17 cellular contexts compared by ENCODE assay signal in genomic region chr2:154484338-154485099, GRCh38.
DNase-seq lines count a peak whose midpoint lies in the region; ATAC-seq and FAIRE-seq lines count a peak whose summit lies in the region.
"Had no signal": no experiment of that assay in that cellular context is flagged by ENCODE, and none has a peak within 500 bp of the region (broad histone marks: within the 10 kb centered on the region; RNA-seq: fewer than 3 reads in every experiment).

No MANE protein-coding gene starts in this region.

- peak; percentile 90 for FAIRE-seq in islet of Langerhans (lab: Jason Lieb, UNC)
- FAIRE-seq: D721Med had no signal

- H3K4me3 Mint-ChIP-seq in natural killer cell treated with Interleukin-12 subunit alpha and Interleukin-12 subunit beta and Interleukin-15 and Interleukin-18, amount 100 ng/mL, for 72 hours, result no peak overlapping the region
- H3K4me3 Mint-ChIP-seq: activated CD8-positive, alpha-beta T cell treated with anti-CD3 and anti-CD28 coated beads for 36 hours; type B pancreatic cell had no signal

- H3K27ac Mint-ChIP-seq in natural killer cell treated with Interleukin-12 subunit alpha and Interleukin-12 subunit beta and Interleukin-15 and Interleukin-18, amount 100 ng/mL, for 72 hours, result no peak overlapping the region
- H3K27ac Mint-ChIP-seq: activated CD8-positive, alpha-beta T cell treated with anti-CD3 and anti-CD28 coated beads for 36 hours; type B pancreatic cell had no signal

- H3K36me3 Mint-ChIP-seq in natural killer cell treated with Interleukin-12 subunit alpha and Interleukin-12 subunit beta and Interleukin-15 and Interleukin-18, amount 100 ng/mL, for 72 hours, result no peaks in the 10 kb centered on the region
- H3K36me3 Mint-ChIP-seq: type B pancreatic cell had no signal

- peaks cover 3% of the 10 kb centered on the region for H3K9me3 Mint-ChIP-seq in natural killer cell treated with Interleukin-12 subunit alpha and Interleukin-12 subunit beta and Interleukin-15 and Interleukin-18, amount 100 ng/mL, for 72 hours
- H3K9me3 Mint-ChIP-seq: activated CD8-positive, alpha-beta T cell treated with anti-CD3 and anti-CD28 coated beads for 36 hours; type B pancreatic cell had no signal

- no peak for ATAC-seq in natural killer cell treated with Interleukin-12 subunit alpha and Interleukin-12 subunit beta and Interleukin-15 and Interleukin-18, amount 100 ng/mL, for 72 hours
- no peak for ATAC-seq in GM18907 (IDR thresholded peaks at IDR 0.05; ENCODE audit: unreplicated experiment)
- ATAC-seq in GM18502 (IDR thresholded peaks at IDR 0.05; ENCODE audit: poor library complexity, unreplicated experiment), result no peak
- ATAC-seq: activated CD8-positive, alpha-beta T cell treated with anti-CD3 and anti-CD28 coated beads for 36 hours had no signal

- H3K4me1 Mint-ChIP-seq in natural killer cell treated with Interleukin-12 subunit alpha and Interleukin-12 subunit beta and Interleukin-15 and Interleukin-18, amount 100 ng/mL, for 72 hours (ENCODE audit: low read depth in 2 of 2), result no peaks in the 10 kb centered on the region

- DNase-seq in NOMO-1 treated with DMSO at 0.1 percent for 48 hours (lab: John Stamatoyannopoulos, UW; ENCODE audit: unreplicated experiment) (peak; percentile 17), NOMO-1 (lab: John Stamatoyannopoulos, UW; ENCODE audit: unreplicated experiment in 2 of 2) (no peak), NCI-H1048 (lab: John Stamatoyannopoulos, UW) (peak; percentile 46), NK-92 (lab: John Stamatoyannopoulos, UW; ENCODE audit: unreplicated experiment) (no peak)
- DNase-seq in natural killer cell treated with Interleukin-12 subunit alpha and Interleukin-12 subunit beta and Interleukin-15 and Interleukin-18, amount 100 ng/mL, for 72 hours (ENCODE audit: low spot score), result no peak
- DNase-seq: activated CD8-positive, alpha-beta T cell treated with anti-CD3 and anti-CD28 coated beads for 36 hours; activated gamma-delta T cell treated with Interleukin-2 at 50 U/mL for 16 hours; dorsolateral prefrontal cortex; MV-4-11; NCI-H774; SIG-M5; T-helper 9 cell had no signal

- no peaks in the 10 kb centered on the region for H3K27me3 Mint-ChIP-seq in natural killer cell treated with Interleukin-12 subunit alpha and Interleukin-12 subunit beta and Interleukin-15 and Interleukin-18, amount 100 ng/mL, for 72 hours
- H3K27me3 Mint-ChIP-seq: activated CD8-positive, alpha-beta T cell treated with anti-CD3 and anti-CD28 coated beads for 36 hours had no signal

Comparison
In these comparisons a context has a peak if more than half of its experiments do, and no peak if none do; other contexts are left out.
1. DNase-seq: peak in NOMO-1 treated with DMSO at 0.1 percent for 48 hours (single experiment) and NCI-H1048 (single experiment); none in NOMO-1 (0 of 2), natural killer cell treated with Interleukin-12 subunit alpha and Interleukin-12 subunit beta and Interleukin-15 and Interleukin-18, amount 100 ng/mL, for 72 hours (single experiment) and NK-92 (single experiment).